ENCODE assay signal across 22 cellular contexts in genomic region chr16:82524939-82525338, GRCh38.
A peak's percentile ranks its signal among the peaks of the same experiment; 100 is the strongest.
DNase-seq lines count a peak whose midpoint lies in the region; ATAC-seq and TF ChIP-seq lines count a peak whose summit lies in the region.
"Had no signal": no experiment of that assay in that cellular context is flagged by ENCODE, and none has a peak within 500 bp of the region (broad histone marks: within the 10 kb centered on the region; RNA-seq: fewer than 3 reads in every experiment).

No MANE protein-coding gene starts in this region.

- no peak for TF ChIP-seq POLR2A in Peyer's patch (IDR thresholded peaks at IDR 0.05)

- no peaks in the 10 kb centered on the region for H3K4me1 Mint-ChIP-seq in activated naive CD4-positive, alpha-beta T cell treated with anti-CD3 and anti-CD28 coated beads, Interleukin-2, amount 10 ng/mL, durations not matched to agents 7 days and 5 days
- no peaks in the 10 kb centered on the region for H3K4me1 Mint-ChIP-seq in progenitor cell of endocrine pancreas (ENCODE audit: low read depth)
- H3K4me1 Mint-ChIP-seq: memory B cell; stimulated activated naive B cell treated with anti-CD40 and anti-IgM and Interleukin-4, amounts not matched to agents 10 μg/mL and 1 μg/mL and 100 μg/mL, for 72 hours had no signal

- 39% methylated on average over 1 of the region's 1 CpG for WGBS in liver

- H3K9me3 ChIP-seq in liver (ENCODE audit: control insufficient read depth in 4 of 4, low read length in 3 of 4) (no peaks in the 10 kb centered on the region), Peyer's patch (no peaks in the 10 kb centered on the region)
- H3K9me3 ChIP-seq: breast epithelium, gastrocnemius medialis, upper lobe of right lung had no signal

- H3K27ac ChIP-seq in liver (ENCODE audit: low read depth in 1 of 2, low read length in 2 of 2) (no peak overlapping the region), Peyer's patch (no peak overlapping the region)
- H3K27ac ChIP-seq: breast epithelium, gastrocnemius medialis, skin epidermis, upper lobe of right lung, WERI-Rb-1 had no signal

- H3K27ac Mint-ChIP-seq in activated naive CD4-positive, alpha-beta T cell treated with anti-CD3 and anti-CD28 coated beads, Interleukin-2, amount 10 ng/mL, durations not matched to agents 7 days and 5 days, result no peak overlapping the region
- no peak overlapping the region for H3K27ac Mint-ChIP-seq in progenitor cell of endocrine pancreas
- H3K27ac Mint-ChIP-seq: activated naive CD8-positive, alpha-beta T cell; CD4-positive, alpha-beta T cell; memory B cell; stimulated activated naive B cell treated with anti-CD40 and anti-IgM and Interleukin-4, amounts not matched to agents 10 μg/mL and 1 μg/mL and 100 μg/mL, for 72 hours had no signal

- no peaks in the 10 kb centered on the region for H3K27me3 Mint-ChIP-seq in activated naive CD4-positive, alpha-beta T cell treated with anti-CD3 and anti-CD28 coated beads, Interleukin-2, amount 10 ng/mL, durations not matched to agents 7 days and 5 days
- no peaks in the 10 kb centered on the region for H3K27me3 Mint-ChIP-seq in progenitor cell of endocrine pancreas
- H3K27me3 Mint-ChIP-seq: activated naive CD8-positive, alpha-beta T cell; stimulated activated naive B cell treated with anti-CD40 and anti-IgM and Interleukin-4, amounts not matched to agents 10 μg/mL and 1 μg/mL and 100 μg/mL, for 72 hours had no signal

- no peaks in the 10 kb centered on the region for H3K36me3 ChIP-seq in liver (ENCODE audit: control insufficient read depth in 4 of 4, insufficient read depth in 3 of 4, low read depth in 1 of 4, low read length in 3 of 4)
- H3K36me3 ChIP-seq in Peyer's patch, result no peaks in the 10 kb centered on the region
- H3K36me3 ChIP-seq: breast epithelium, gastrocnemius medialis, upper lobe of right lung, WERI-Rb-1 had no signal

- no peak for TF ChIP-seq CTCF in liver (IDR thresholded peaks at IDR 0.05; ENCODE audit: low read depth, low read length, missing input control)
- no peak for TF ChIP-seq CTCF in Peyer's patch (IDR thresholded peaks at IDR 0.05)
- no peak for TF ChIP-seq CTCF in progenitor cell of endocrine pancreas (IDR thresholded peaks at IDR 0.05; ENCODE audit: unreplicated experiment)

- H3K9me3 Mint-ChIP-seq in activated naive CD4-positive, alpha-beta T cell treated with anti-CD3 and anti-CD28 coated beads, Interleukin-2, amount 10 ng/mL, durations not matched to agents 7 days and 5 days, result peaks cover 6% of the 10 kb centered on the region
- H3K9me3 Mint-ChIP-seq in progenitor cell of endocrine pancreas (ENCODE audit: low read depth), result peaks cover 2% of the 10 kb centered on the region

- no peak for TF ChIP-seq RAD21 in liver (IDR thresholded peaks at IDR 0.05)

- no peaks in the 10 kb centered on the region for H3K36me3 Mint-ChIP-seq in activated naive CD4-positive, alpha-beta T cell treated with anti-CD3 and anti-CD28 coated beads, Interleukin-2, amount 10 ng/mL, durations not matched to agents 7 days and 5 days
- H3K36me3 Mint-ChIP-seq in progenitor cell of endocrine pancreas (ENCODE audit: insufficient read depth), result no peaks in the 10 kb centered on the region
- H3K36me3 Mint-ChIP-seq: activated naive CD8-positive, alpha-beta T cell; memory B cell; stimulated activated naive B cell treated with anti-CD40 and anti-IgM and Interleukin-4, amounts not matched to agents 10 μg/mL and 1 μg/mL and 100 μg/mL, for 72 hours had no signal

- CTCF ChIA-PET in activated naive CD4-positive, alpha-beta T cell treated with anti-CD3 and anti-CD28 coated beads, Interleukin-2, amount 10 ng/mL, durations not matched to agents 7 days and 5 days (lab: Charles Lee), result no interaction called here

- H3K4me3 Mint-ChIP-seq in activated naive CD4-positive, alpha-beta T cell treated with anti-CD3 and anti-CD28 coated beads, Interleukin-2, amount 10 ng/mL, durations not matched to agents 7 days and 5 days, result no peak overlapping the region
- no peak overlapping the region for H3K4me3 Mint-ChIP-seq in progenitor cell of endocrine pancreas (ENCODE audit: low read depth)
- H3K4me3 Mint-ChIP-seq: activated naive CD8-positive, alpha-beta T cell; CD4-positive, alpha-beta T cell; memory B cell; stimulated activated naive B cell treated with anti-CD40 and anti-IgM and Interleukin-4, amounts not matched to agents 10 μg/mL and 1 μg/mL and 100 μg/mL, for 72 hours had no signal

- H3K27me3 ChIP-seq in liver (ENCODE audit: control insufficient read depth in 4 of 4, insufficient read depth in 4 of 4, low read length in 3 of 4) (peaks cover 0 to 4% (median 0%) of the 10 kb centered on the region in 4 donors), Peyer's patch (no peaks in the 10 kb centered on the region)
- H3K27me3 ChIP-seq: breast epithelium, gastrocnemius medialis, upper lobe of right lung had no signal

- peak; percentile 23 for DNase-seq in COLO668 (lab: John Stamatoyannopoulos, UW; ENCODE audit: unreplicated experiment)
- peak; percentile 58 for DNase-seq in NCI-H1092 treated with DMSO at 0.1 percent for 48 hours (lab: John Stamatoyannopoulos, UW)
- peak; percentile 58 for DNase-seq in NCI-H69 (lab: John Stamatoyannopoulos, UW)
- no peak for DNase-seq in activated naive CD4-positive, alpha-beta T cell treated with anti-CD3 and anti-CD28 coated beads, Interleukin-2, amount 10 ng/mL, durations not matched to agents 7 days and 5 days
- no peak for DNase-seq in Peyer's patch
- no peak for DNase-seq in progenitor cell of endocrine pancreas (ENCODE audit: low spot score, unreplicated experiment)
- DNase-seq: activated CD4-positive, alpha-beta T cell treated with anti-CD3 and anti-CD28 coated beads for 48 hours; anterior cingulate cortex; CD4-positive, alpha-beta T cell; gastrocnemius medialis; KG1; MM.1S; NCI-H524 treated with DMSO at 0.1 percent for 48 hours; stimulated activated naive B cell treated with anti-CD40 and anti-IgM and Interleukin-4, amounts not matched to agents 10 μg/mL and 1 μg/mL and 100 μg/mL, for 72 hours; upper lobe of right lung; WERI-Rb-1 had no signal

- peaks cover 0 to 4% (median 0%) of the 10 kb centered on the region in 4 donors for H3K4me1 ChIP-seq in liver (ENCODE audit: control insufficient read depth in 4 of 4, insufficient read depth in 4 of 4, low read length in 3 of 4)
- no peaks in the 10 kb centered on the region for H3K4me1 ChIP-seq in Peyer's patch
- H3K4me1 ChIP-seq: breast epithelium, gastrocnemius medialis, upper lobe of right lung had no signal

- H3K9ac ChIP-seq in liver (ENCODE audit: low read depth in 1 of 2, low read length in 2 of 2), result no peak overlapping the region

- ATAC-seq in GM18870 (IDR thresholded peaks at IDR 0.05; ENCODE audit: unreplicated experiment), result no peak
- ATAC-seq: gastrocnemius medialis; stimulated activated naive B cell treated with anti-CD40 and anti-IgM and Interleukin-4, amounts not matched to agents 10 μg/mL and 1 μg/mL and 100 μg/mL, for 72 hours; upper lobe of right lung had no signal

- H3K4me3 ChIP-seq in liver (ENCODE audit: low read depth in 1 of 3, low read length in 3 of 3), result no peak overlapping the region
- no peak overlapping the region for H3K4me3 ChIP-seq in Peyer's patch
- H3K4me3 ChIP-seq: breast epithelium, gastrocnemius medialis, skin epidermis, upper lobe of right lung had no signal

TF ChIP-seq in liver, 16 proteins besides CTCF, POLR2A, EP300 and RAD21:
- TF ChIP-seq RXRA (IDR thresholded peaks at IDR 0.05) (peak in 1 of 2 donors; percentile 31), JUND (IDR thresholded peaks at IDR 0.05) (no peak), FOXA2 (IDR thresholded peaks at IDR 0.05) (peak; percentile 32)

Comparison
In these comparisons a context has a peak if more than half of its experiments do, and no peak if none do; other contexts are left out.
1. DNase-seq: peak in COLO668 (single experiment), NCI-H1092 treated with DMSO at 0.1 percent for 48 hours (single experiment) and NCI-H69 (single experiment); none in activated naive CD4-positive, alpha-beta T cell treated with anti-CD3 and anti-CD28 coated beads, Interleukin-2, amount 10 ng/mL, durations not matched to agents 7 days and 5 days (single experiment), Peyer's patch (0 of 3) and progenitor cell of endocrine pancreas (single experiment).